Comparison of ENCODE assay signal across 21 cellular contexts in the genomic region with DNA sequence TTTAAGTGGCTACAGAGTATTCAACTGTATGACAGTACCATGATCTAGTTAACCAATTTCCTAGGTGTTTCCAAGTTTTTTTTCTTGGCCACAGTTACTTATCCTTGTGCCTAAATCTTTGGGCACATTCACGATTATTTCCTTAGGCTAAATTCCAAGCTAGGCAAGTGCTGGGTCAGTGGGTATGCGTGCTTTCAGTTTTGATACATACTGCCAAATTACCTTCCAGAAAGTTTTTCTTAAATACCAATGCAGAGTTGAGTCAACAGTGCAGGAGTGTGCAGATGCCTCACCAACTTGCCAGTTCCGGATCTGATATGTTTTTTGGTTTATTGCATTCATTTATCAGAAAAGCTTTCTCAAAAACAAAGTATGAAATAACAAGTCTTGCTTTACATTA.
"Had no signal": no experiment of that assay in that cellular context is flagged by ENCODE, and none has a peak within 500 bp of the region (broad histone marks: within the 10 kb centered on the region; RNA-seq: fewer than 3 reads in every experiment).

No MANE protein-coding gene starts in this region.

- H3K27ac ChIP-seq: body of pancreas, coronary artery, left lung had no signal

- H3K4me1 ChIP-seq: body of pancreas, left lung had no signal

- FAIRE-seq: kidney had no signal

- H3K27me3 ChIP-seq: body of pancreas, left lung, thyroid gland had no signal

- H3K4me3 ChIP-seq: body of pancreas, coronary artery, left lung, thyroid gland had no signal

- ATAC-seq: activated CD4-positive, CD25-positive, alpha-beta regulatory T cell treated with anti-CD3 and anti-CD28 coated beads, Interleukin-2, amount 50 U/mL, for 24 hours; body of pancreas; left lung had no signal

- DNase-seq: activated CD4-positive, alpha-beta T cell treated with anti-CD3 and anti-CD28 coated beads, Interleukin-2, amount 10 ng/mL, durations not matched to agents 7 days and 5 days; activated CD8-positive, alpha-beta memory T cell treated with anti-CD3 and anti-CD28 coated beads, Interleukin-2, amount 50 U/mL, for 4 hours; activated effector memory CD4-positive, alpha-beta T cell treated with Interleukin-2 at 50 U/mL for 16 hours; activated naive CD4-positive, alpha-beta T cell treated with anti-CD3 and anti-CD28 coated beads, Interleukin-2, amount 50 U/mL, for 16 hours; activated T-cell treated with anti-CD3 and anti-CD28 coated beads, Interleukin-2, amount 50 U/mL, for 48 hours; body of pancreas; central memory CD4-positive, alpha-beta T cell; foreskin fibroblast; hypothalamus; kidney; left lung; midbrain; posterior cingulate gyrus; retina; stimulated activated CD4-positive, alpha-beta T cell treated with anti-CD3 and anti-CD28 coated beads, Interleukin-12 subunit alpha, Interleukin-12 subunit beta, amount 100 ng/mL, for 4 hours; stimulated activated CD4-positive, alpha-beta T cell treated with anti-CD3 and anti-CD28 coated beads, Interleukin-1b, Interleukin-23, amount 100 ng/mL, for 48 hours; stimulated activated CD8-positive, alpha-beta memory T cell treated with anti-CD3 and anti-CD28 coated beads, Interleukin-4, amount 100 ng/mL, for 48 hours; stimulated activated naive CD4-positive, alpha-beta T cell; thyroid gland had no signal

- H3K9me3 ChIP-seq: body of pancreas, thyroid gland had no signal
